Comparison of ENCODE assay signal across 11 cellular contexts in the genomic region with DNA sequence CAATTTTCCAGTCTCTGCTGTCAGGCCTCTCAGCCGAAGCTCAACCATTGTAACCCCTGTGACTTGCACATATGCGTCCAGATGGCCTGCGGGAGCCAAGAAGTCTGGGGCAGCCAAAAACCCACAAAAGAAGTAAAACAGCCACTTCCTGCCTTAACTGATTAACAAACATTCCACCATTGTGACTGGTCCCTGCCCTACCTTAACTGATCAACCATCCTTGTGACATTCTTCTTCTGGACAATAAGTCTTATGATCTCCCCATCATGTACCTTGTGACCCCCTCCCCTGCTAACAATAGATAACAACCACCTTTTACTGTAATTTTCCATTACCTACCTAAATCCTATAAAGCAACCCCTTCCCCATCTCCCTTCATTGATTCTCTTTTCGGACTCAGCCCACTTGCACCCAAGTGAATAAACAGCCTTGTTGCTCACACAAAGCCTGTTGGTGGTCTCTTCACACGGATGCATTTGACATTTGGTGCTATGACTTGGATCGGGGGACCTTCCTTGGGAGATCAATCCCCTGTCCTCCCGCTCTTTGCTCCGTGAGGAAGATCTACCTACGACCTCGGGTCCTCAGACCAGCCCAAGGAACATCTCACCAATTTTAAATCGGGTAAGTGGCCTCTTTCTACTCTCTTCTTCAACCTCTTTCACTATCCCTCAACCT. TPM values are rescaled to one million over a fixed set of nuclear protein-coding genes. Genes with fewer than 3 reads are reported as not detected.
A peak's percentile ranks its signal among the peaks of the same experiment; 100 is the strongest.
DNase-seq lines count a peak whose midpoint lies in the region; ATAC-seq, FAIRE-seq and TF ChIP-seq lines count a peak whose summit lies in the region.
"Had no signal": no experiment of that assay in that cellular context is flagged by ENCODE, and none has a peak within 500 bp of the region (broad histone marks: within the 10 kb centered on the region; RNA-seq: fewer than 3 reads in every experiment).

No MANE protein-coding gene starts in this region.

- peak overlapping the region; percentile 92 for H2AFZ ChIP-seq in GM23338

- intact Hi-C loops in esophagus muscularis mucosa (cut with DNase I), result no loop called here

- H3K27me3 ChIP-seq in GM23338 (ENCODE audit: insufficient read depth) (no peaks in the 10 kb centered on the region), esophagus muscularis mucosa (no peaks in the 10 kb centered on the region)

- H3K4me2 ChIP-seq in GM23338, result peak overlapping the region; percentile 100; the same call in 1 of the 2 replicates

- no peak overlapping the region for H3K27ac ChIP-seq in GM23338 (ENCODE audit: low read depth)
- H3K27ac ChIP-seq in esophagus muscularis mucosa (replicated peaks in 1 of 4), result peak overlapping the region in 1 of 4 donors; percentile 91
- no peak overlapping the region for H3K27ac ChIP-seq in coronary artery

- TF ChIP-seq EP300 in esophagus muscularis mucosa (IDR thresholded peaks at IDR 0.05), result no peak

- H3K4me3 ChIP-seq in AG10803 (ENCODE audit: low read length) (no peak overlapping the region), GM23338 (no peak overlapping the region), esophagus muscularis mucosa (peak overlapping the region in 1 of 4 donors; percentile 94), coronary artery (no peak overlapping the region)
- H3K4me3 ChIP-seq: lung had no signal

- 0 out of 2 replicates have a peak, but pooled peaks cover 4% of the 10 kb centered on the region for H3K9me2 ChIP-seq in GM23338 (ENCODE audit: insufficient read depth)

- H3K27me3 Mint-ChIP-seq in GM23338 (ENCODE audit: insufficient read depth, low read depth, poor library complexity) (no peaks in the 10 kb centered on the region), WTC11 (ENCODE audit: low read depth) (peaks cover 8% of the 10 kb centered on the region)

- H3K27ac Mint-ChIP-seq in GM23338 (no peak overlapping the region), WTC11 (no peak overlapping the region; the same call in 1 of the 2 replicates)

- 0 out of 3 replicates have a peak, but pooled peaks cover 2% of the 10 kb centered on the region for H3K36me3 Mint-ChIP-seq in GM23338 (ENCODE audit: low read depth)
- no peaks in the 10 kb centered on the region; the same call in 1 of the 2 replicates for H3K36me3 Mint-ChIP-seq in WTC11

- TF ChIP-seq POLR2A in esophagus muscularis mucosa (IDR thresholded peaks at IDR 0.05; ENCODE audit: low read depth) (no peak), GM12891 (IDR thresholded peaks at IDR 0.05; ENCODE audit: low read depth, low read length) (no peak)

- H3K4me3 Mint-ChIP-seq in GM23338 (peak overlapping the region; percentile 14; the same call in 1 of the 3 replicates), WTC11 (peak overlapping the region; percentile 25; the same call in 1 of the 2 replicates)

- peaks cover 18% of the 10 kb centered on the region for H4K20me1 ChIP-seq in GM23338 (replicated peaks; ENCODE audit: insufficient read depth)

- POLR2A ChIA-PET in WTC11 (lab: Charles Lee), result no interaction called here

- H3K36me3 ChIP-seq in GM23338 (ENCODE audit: insufficient read depth) (no peaks in the 10 kb centered on the region), esophagus muscularis mucosa (no peaks in the 10 kb centered on the region)

- H3F3A ChIP-seq in GM23338 (replicated peaks; ENCODE audit: low read depth), result 0 out of 2 replicates have a peak, but pooled peaks cover 8% of the 10 kb centered on the region

- TF ChIP-seq CTCF in AG10803 (conservative IDR thresholded peaks at IDR 0.05; ENCODE audit: low read length) (no peak), GM23338 (conservative IDR thresholded peaks at IDR 0.05; ENCODE audit: low read depth in 2 of 2) (no peak), WTC11 (IDR thresholded peaks at IDR 0.05) (no peak), esophagus muscularis mucosa (IDR thresholded peaks at IDR 0.05) (no peak), coronary artery (IDR thresholded peaks at IDR 0.05) (no peak)

- peak; percentile 74 for DNase-seq in AG10803 (ENCODE audit: low read depth)
- peak; percentile 7 for DNase-seq in GM23338 (ENCODE audit: low spot score)
- DNase-seq in WTC11 (ENCODE audit: low spot score), result no peak
- DNase-seq in islet precursor cell, result peak; percentile 76
- no peak for DNase-seq in esophagus muscularis mucosa (ENCODE audit: extremely low spot score)
- no peak for DNase-seq in GM12891 (ENCODE audit: insufficient read length, low spot score)
- no peak for DNase-seq in coronary artery (ENCODE audit: low spot score)
- no peak for DNase-seq in NCI-H345 (lab: John Stamatoyannopoulos, UW)

- H3K79me2 ChIP-seq in GM23338 (replicated peaks; ENCODE audit: insufficient read depth), result peaks cover 36% of the 10 kb centered on the region

- H3K4me1 ChIP-seq in GM23338 (ENCODE audit: insufficient read depth), result peaks cover 3% of the 10 kb centered on the region; the same call in 1 of the 2 replicates
- H3K4me1 ChIP-seq in esophagus muscularis mucosa, result peaks cover 33 to 39% (median 36%) of the 10 kb centered on the region in 4 donors

- WGBS in esophagus muscularis mucosa, result 86% methylated on average over 11 of the region's 11 CpGs

- H3K9me3 ChIP-seq in esophagus muscularis mucosa, result no peaks in the 10 kb centered on the region

- ATAC-seq in GM23338 (no peak), WTC11 (no peak)
- ATAC-seq: HCT116 had no signal

- no peak for FAIRE-seq in GM12891 (lab: Jason Lieb, UNC)
- FAIRE-seq: colon had no signal

- peaks cover 9% of the 10 kb centered on the region for H3K4me1 Mint-ChIP-seq in GM23338
- peaks cover 17% of the 10 kb centered on the region for H3K4me1 Mint-ChIP-seq in WTC11

- H3K9me3 Mint-ChIP-seq in GM23338 (no peaks in the 10 kb centered on the region), WTC11 (no peaks in the 10 kb centered on the region)

- CTCF ChIA-PET in WTC11 (lab: Charles Lee), result no interaction called here

TF ChIP-seq in GM23338, 12 proteins besides CTCF, POLR2A, EP300 and RAD21 (continues in another document):
- no peak for TF ChIP-seq POLR2AphosphoS5 (IDR thresholded peaks at IDR 0.05; ENCODE audit: low read depth)
- TF ChIP-seq, protein P1, sequence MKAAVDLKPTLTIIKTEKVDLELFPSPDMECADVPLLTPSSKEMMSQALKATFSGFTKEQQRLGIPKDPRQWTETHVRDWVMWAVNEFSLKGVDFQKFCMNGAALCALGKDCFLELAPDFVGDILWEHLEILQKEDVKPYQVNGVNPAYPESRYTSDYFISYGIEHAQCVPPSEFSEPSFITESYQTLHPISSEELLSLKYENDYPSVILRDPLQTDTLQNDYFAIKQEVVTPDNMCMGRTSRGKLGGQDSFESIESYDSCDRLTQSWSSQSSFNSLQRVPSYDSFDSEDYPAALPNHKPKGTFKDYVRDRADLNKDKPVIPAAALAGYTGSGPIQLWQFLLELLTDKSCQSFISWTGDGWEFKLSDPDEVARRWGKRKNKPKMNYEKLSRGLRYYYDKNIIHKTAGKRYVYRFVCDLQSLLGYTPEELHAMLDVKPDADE (IDR thresholded peaks at IDR 0.05), result no peak
- no peak for TF ChIP-seq CREB1 (CRISPR knock-in tag; IDR thresholded peaks at IDR 0.05; ENCODE audit: low read depth)

TF ChIP-seq in WTC11, 78 proteins besides CTCF, POLR2A, EP300 and RAD21 (continues in another document):
- TF ChIP-seq ZNF396 (CRISPR knock-in tag; IDR thresholded peaks at IDR 0.05; ENCODE audit: borderline replicate concordance), result no peak

TF ChIP-seq in GM12891, 5 proteins besides CTCF, POLR2A, EP300 and RAD21:
- no peak for TF ChIP-seq PAX5 (IDR thresholded peaks at IDR 0.05; ENCODE audit: insufficient read depth, low read length, severe bottlenecking)
- no peak for TF ChIP-seq POLR2AphosphoS5 (IDR thresholded peaks at IDR 0.05; ENCODE audit: low read depth, low read length)
- TF ChIP-seq SPI1 (IDR thresholded peaks at IDR 0.05; ENCODE audit: low read depth, low read length), result no peak
- no peak for TF ChIP-seq TAF1 (IDR thresholded peaks at IDR 0.05; ENCODE audit: low read depth, low read length)
- TF ChIP-seq POU2F2 (IDR thresholded peaks at IDR 0.05; ENCODE audit: low read depth, low read length), result no peak

RNA-seq across cellular contexts. Expression of gene NDUFC2, which starts 1.3 kb away (rescaled TPM):
- 122 and 174 TPM in 2 replicates for total RNA-seq in GM23338 (2014; rRNA removed; shearing (Covaris generic))
- polyA plus RNA-seq in GM23338 (2016; fragmentation: Nextera tagmentation; extraction: Ambion mirVana), result 711 and 755 TPM in 2 replicates
- 195 to 216 TPM (median 215 TPM) in 3 replicates for total RNA-seq in WTC11 (2021)
- 100 to 1,000 TPM in 2 of 4 donors, 10 to 100 TPM in 2; 65.1 to 116 (median 91.1) TPM for total RNA-seq in esophagus muscularis mucosa
- 202 TPM for polyA plus RNA-seq in GM12891 (2012; ENCODE audit: low read depth, missing spikeins)

RNA-seq across cellular contexts. Expression of gene THRSP, which starts 17.3 kb away (rescaled TPM):
- not detected in 2 replicates for total RNA-seq in GM23338 (2014; rRNA removed; shearing (Covaris generic))
- polyA plus RNA-seq in GM23338 (2016; fragmentation: Nextera tagmentation; extraction: Ambion mirVana), result not detected in 2 replicates
- total RNA-seq in WTC11 (2021), result not detected in 3 replicates
- not detected for total RNA-seq in esophagus muscularis mucosa
- not detected for polyA plus RNA-seq in GM12891 (2012; ENCODE audit: low read depth, missing spikeins)
- total RNA-seq: lung had no signal

RNA-seq across cellular contexts. Expression of gene KCTD14, which starts 57.9 kb away (rescaled TPM):
- total RNA-seq in GM23338 (2014; rRNA removed; shearing (Covaris generic)), result 14.2 and 19.1 TPM in 2 replicates
- polyA plus RNA-seq in GM23338 (2016; fragmentation: Nextera tagmentation; extraction: Ambion mirVana), result 5.9 and 8.4 TPM in 2 replicates
- total RNA-seq in WTC11 (2021), result 12.6 to 15.7 TPM (median 14.8 TPM) in 3 replicates
- total RNA-seq in esophagus muscularis mucosa, result 1 to 10 TPM in 3 of 4 donors, under 1 TPM in 1; 0.83 to 2.6 (median 1.3) TPM
- not detected for polyA plus RNA-seq in GM12891 (2012; ENCODE audit: low read depth, missing spikeins)

RNA-seq across cellular contexts. Expression of gene ALG8, which starts 58.5 kb away (rescaled TPM):
- total RNA-seq in GM23338 (2014; rRNA removed; shearing (Covaris generic)), result 89.0 and 94.3 TPM in 2 replicates
- 125 and 130 TPM in 2 replicates for polyA plus RNA-seq in GM23338 (2016; fragmentation: Nextera tagmentation; extraction: Ambion mirVana)
- 63.8 to 72.2 TPM (median 67.2 TPM) in 3 replicates for total RNA-seq in WTC11 (2021)
- total RNA-seq in esophagus muscularis mucosa, result 10 to 100 TPM; 11.2 to 21.6 (median 15.7) TPM
- 35.4 TPM for polyA plus RNA-seq in GM12891 (2012; ENCODE audit: low read depth, missing spikeins)

Comparison
In these comparisons a context has a peak if more than half of its experiments do, and no peak if none do; other contexts are left out.
1. DNase-seq: peak in AG10803 (single experiment), GM23338 (single experiment) and islet precursor cell (single experiment); none in WTC11 (single experiment), esophagus muscularis mucosa (single experiment), GM12891 (single experiment), coronary artery (single experiment) and NCI-H345 (single experiment).